In genomic region chr7:100899432-100899831, GRCh38 we compare ENCODE assay signal across 2 cellular contexts.
A peak's percentile ranks its signal among the peaks of the same experiment; 100 is the strongest.
TF ChIP-seq lines count a peak whose summit lies in the region.

No MANE protein-coding gene starts in this region.

TF ChIP-seq in HEK293, 187 proteins besides CTCF, POLR2A, EP300 and RAD21:
- TF ChIP-seq ZXDB (tag by site-specific recombination; IDR thresholded peaks at IDR 0.05) (0 out of 2 replicates have a peak, but pooled peaks have one; percentile 28), ZNF214 (tag by site-specific recombination; IDR thresholded peaks at IDR 0.05; ENCODE audit: borderline replicate concordance) (no peak), ZNF596 (tag by site-specific recombination; IDR thresholded peaks at IDR 0.05) (no peak)

TF ChIP-seq in K562, 482 proteins besides CTCF, POLR2A, EP300 and RAD21:
- TF ChIP-seq SMARCA5 (IDR thresholded peaks at IDR 0.05) (peak; percentile 47; the same call in 1 of the 2 replicates), RBM25 (IDR thresholded peaks at IDR 0.05; ENCODE audit: low read depth, low read length, severe bottlenecking) (peak; percentile 87), GTF2F1 (IDR thresholded peaks at IDR 0.05; ENCODE audit: low read depth, low read length) (no peak), BCOR (IDR thresholded peaks at IDR 0.05) (peak; percentile 70), YY1 (IDR thresholded peaks at IDR 0.05; ENCODE audit: borderline replicate concordance in 1 of 3, control insufficient read depth in 1 of 3, extremely low read depth in 1 of 3, insufficient read depth in 3 of 3, insufficient read length in 1 of 3, insufficient replicate concordance in 2 of 3, low read depth in 1 of 3, low read length in 2 of 3) (no peak), CBX3 (IDR thresholded peaks at IDR 0.05; ENCODE audit: borderline replicate concordance in 1 of 2, low read length in 2 of 2) (peak in 1 of 2 experiments; percentile 75; a peak in 1 of 3 replicates), SIN3B (IDR thresholded peaks at IDR 0.05; ENCODE audit: low read depth) (no peak), TRIM25 (IDR thresholded peaks at IDR 0.05; ENCODE audit: borderline replicate concordance) (no peak), USF1 (CRISPR knock-in tag; IDR thresholded peaks at IDR 0.05) (peak; percentile 32; the same call in 1 of the 2 replicates), PTBP1 (IDR thresholded peaks at IDR 0.05; ENCODE audit: low read depth, low read length) (0 out of 2 replicates have a peak, but pooled peaks have one; percentile 67), TEAD4 (IDR thresholded peaks at IDR 0.05; ENCODE audit: low read length) (peak; percentile 12; the same call in 1 of the 2 replicates), TEAD4 (CRISPR knock-in tag; IDR thresholded peaks at IDR 0.05; ENCODE audit: borderline replicate concordance) (no peak), HLTF (IDR thresholded peaks at IDR 0.05) (peak; percentile 91), KDM1A (IDR thresholded peaks at IDR 0.05) (0 out of 4 replicates have a peak, but pooled peaks have one; percentile 17 to 18), PRMT5 (CRISPR knock-in tag; IDR thresholded peaks at IDR 0.05) (no peak)
